26 cellular contexts compared by ENCODE assay signal in genomic region chr3:178233371-178233770, GRCh38.
A peak's percentile ranks its signal among the peaks of the same experiment; 100 is the strongest.
DNase-seq lines count a peak whose midpoint lies in the region; ATAC-seq, FAIRE-seq and TF ChIP-seq lines count a peak whose summit lies in the region.
"Had no signal": no experiment of that assay in that cellular context is flagged by ENCODE, and none has a peak within 500 bp of the region (broad histone marks: within the 10 kb centered on the region; RNA-seq: fewer than 3 reads in every experiment).

No MANE protein-coding gene starts in this region.

- no peak overlapping the region for H3K4me2 ChIP-seq in K562 (ENCODE audit: insufficient read depth, low read length)
- H3K4me2 ChIP-seq: BLaER1, GM23338, KMS-11 had no signal

- H3K79me2 ChIP-seq in K562 (ENCODE audit: control insufficient read depth, insufficient read depth, low read length), result no peaks in the 10 kb centered on the region

- BruUV-seq in K562 (replicated peaks; lab: Mats Ljungman, UMichigan), result no TSS peak

- H3K4me1 ChIP-seq in K562 (replicated peaks in 1 of 2; ENCODE audit: control insufficient read depth in 2 of 2, insufficient read depth in 2 of 2, low read length in 2 of 2), result no peaks in the 10 kb centered on the region
- no peaks in the 10 kb centered on the region for H3K4me1 ChIP-seq in ascending aorta
- H3K4me1 ChIP-seq in breast epithelium, result no peaks in the 10 kb centered on the region
- H3K4me1 ChIP-seq: BLaER1, HAP-1 had no signal

- no peak for TF ChIP-seq EP300 in K562 (IDR thresholded peaks at IDR 0.05; ENCODE audit: low read length)

- TF ChIP-seq POLR2A in K562 (conservative IDR thresholded peaks at IDR 0.05), result no peak
- no peak for TF ChIP-seq POLR2A in breast epithelium (IDR thresholded peaks at IDR 0.05)

- in situ Hi-C loops in K562 (cut with MboI), result no loop called here

- no peak overlapping the region for H3K9ac ChIP-seq in K562 (ENCODE audit: insufficient read depth in 1 of 2, low read depth in 2 of 2, low read length in 2 of 2)
- H3K9ac ChIP-seq: BLaER1, KMS-11 had no signal

- no peak for ATAC-seq in K562
- ATAC-seq in HG02571 (IDR thresholded peaks at IDR 0.05; ENCODE audit: unreplicated experiment), result no peak
- ATAC-seq: GM12878, GM23338, Panc1 had no signal

- H4K20me1 ChIP-seq in K562 (replicated peaks; ENCODE audit: control insufficient read depth, insufficient read depth, low read length), result no peaks in the 10 kb centered on the region
- H4K20me1 ChIP-seq: BLaER1 had no signal

- H3K9me1 ChIP-seq in K562 (ENCODE audit: control insufficient read depth, insufficient read depth, low read length), result no peaks in the 10 kb centered on the region

- POLR2A ChIA-PET in K562 (lab: Yijun Ruan, JAX), result no interaction called here

- H3K27ac ChIP-seq in K562 (ENCODE audit: extremely low read depth, low read depth, low read length) (no peak overlapping the region), ascending aorta (no peak overlapping the region), breast epithelium (no peak overlapping the region)
- H3K27ac ChIP-seq: BLaER1, KMS-11, RWPE1 had no signal

- H3K36me3 ChIP-seq in K562 (ENCODE audit: control insufficient read depth, insufficient read depth, low read length) (no peaks in the 10 kb centered on the region), ascending aorta (no peaks in the 10 kb centered on the region), breast epithelium (no peaks in the 10 kb centered on the region)
- H3K36me3 ChIP-seq: BLaER1, HAP-1 had no signal

- 6% methylated on average over 1 of the region's 1 CpG for WGBS in K562 (ENCODE audit: insufficient coverage, low coverage, missing lambda C conversion rate)

- no peak for TF ChIP-seq RAD21 in K562 (CRISPR knock-in tag; conservative IDR thresholded peaks at IDR 0.05 in 1 of 2, IDR thresholded peaks at IDR 0.05 in 1 of 2)

- 0 out of 2 replicates have a peak overlapping the region, but pooled peaks have one; percentile 20 for H2AFZ ChIP-seq in K562 (ENCODE audit: low read depth, low read length)
- H2AFZ ChIP-seq: GM23338 had no signal

- intact Hi-C loops in K562 (cut with micrococcal nuclease) (no loop called here), ascending aorta (cut with DNase I) (no loop called here), breast epithelium (cut with DNase I; ENCODE audit: low total_unique reads) (no loop called here)

- DNase-seq in Ammon's horn (ENCODE audit: low spot score), result peak; percentile 4
- peak; percentile 56 for DNase-seq in NCI-H1694 treated with DMSO at 0.1 percent for 48 hours (lab: John Stamatoyannopoulos, UW)
- no peak for DNase-seq in K562 (ENCODE audit: extremely low read depth in 1 of 4, low spot score in 3 of 4)
- peak; percentile 67 for DNase-seq in myocyte (ENCODE audit: low read depth)
- no peak for DNase-seq in ascending aorta (ENCODE audit: low spot score in 2 of 2)
- DNase-seq in breast epithelium (ENCODE audit: low spot score in 2 of 2), result no peak
- no peak for DNase-seq in T1000 (lab: John Stamatoyannopoulos, UW)
- DNase-seq: 8988T; CD4-positive, CD25-positive, alpha-beta regulatory T cell; GDM1; HFFc6; IMR-90; NCI-H1048; NCI-H1417; NCI-H187; NCI-H2081 treated with DMSO at 0.1 percent for 48 hours; NCI-H2171 treated with DMSO at 0.1 percent for 48 hours; SHP77 had no signal

- FAIRE-seq in K562 (lab: Jason Lieb, UNC), result no peak
- FAIRE-seq: GM12878 had no signal

- H3K9me3 ChIP-seq in K562 (replicated peaks; ENCODE audit: control insufficient read depth, insufficient read depth, low read depth, low read length) (no peaks in the 10 kb centered on the region), ascending aorta (no peaks in the 10 kb centered on the region), breast epithelium (no peaks in the 10 kb centered on the region)
- H3K9me3 ChIP-seq: BLaER1, HAP-1 had no signal

- H3K27me3 ChIP-seq in K562 (ENCODE audit: control insufficient read depth in 2 of 2, insufficient read depth in 2 of 2, low read length in 2 of 2) (no peaks in the 10 kb centered on the region), ascending aorta (no peaks in the 10 kb centered on the region), breast epithelium (no peaks in the 10 kb centered on the region)
- H3K27me3 ChIP-seq: BLaER1 had no signal

- TF ChIP-seq CTCF in K562 (IDR thresholded peaks at IDR 0.05 in 2 of 3, conservative IDR thresholded peaks at IDR 0.05 in 1 of 3; ENCODE audit: insufficient read depth in 2 of 3, low read depth in 1 of 3, low read length in 3 of 3), result no peak
- no peak for TF ChIP-seq CTCF in ascending aorta (IDR thresholded peaks at IDR 0.05)
- no peak for TF ChIP-seq CTCF in breast epithelium (IDR thresholded peaks at IDR 0.05)

- CTCF ChIA-PET in K562 (lab: Yijun Ruan, JAX; ENCODE audit: low intra/inter-chr PET ratio), result no interaction called here

- H3K4me3 ChIP-seq in K562 (no peak overlapping the region), ascending aorta (no peak overlapping the region), breast epithelium (no peak overlapping the region)
- H3K4me3 ChIP-seq: BLaER1, GM12878, GM23338, HAP-1 had no signal

TF ChIP-seq in K562, 482 proteins besides CTCF, POLR2A, EP300 and RAD21:
- no peak for TF ChIP-seq NCOA4 (IDR thresholded peaks at IDR 0.05; ENCODE audit: partially characterized antibody)
- TF ChIP-seq, protein P1, sequence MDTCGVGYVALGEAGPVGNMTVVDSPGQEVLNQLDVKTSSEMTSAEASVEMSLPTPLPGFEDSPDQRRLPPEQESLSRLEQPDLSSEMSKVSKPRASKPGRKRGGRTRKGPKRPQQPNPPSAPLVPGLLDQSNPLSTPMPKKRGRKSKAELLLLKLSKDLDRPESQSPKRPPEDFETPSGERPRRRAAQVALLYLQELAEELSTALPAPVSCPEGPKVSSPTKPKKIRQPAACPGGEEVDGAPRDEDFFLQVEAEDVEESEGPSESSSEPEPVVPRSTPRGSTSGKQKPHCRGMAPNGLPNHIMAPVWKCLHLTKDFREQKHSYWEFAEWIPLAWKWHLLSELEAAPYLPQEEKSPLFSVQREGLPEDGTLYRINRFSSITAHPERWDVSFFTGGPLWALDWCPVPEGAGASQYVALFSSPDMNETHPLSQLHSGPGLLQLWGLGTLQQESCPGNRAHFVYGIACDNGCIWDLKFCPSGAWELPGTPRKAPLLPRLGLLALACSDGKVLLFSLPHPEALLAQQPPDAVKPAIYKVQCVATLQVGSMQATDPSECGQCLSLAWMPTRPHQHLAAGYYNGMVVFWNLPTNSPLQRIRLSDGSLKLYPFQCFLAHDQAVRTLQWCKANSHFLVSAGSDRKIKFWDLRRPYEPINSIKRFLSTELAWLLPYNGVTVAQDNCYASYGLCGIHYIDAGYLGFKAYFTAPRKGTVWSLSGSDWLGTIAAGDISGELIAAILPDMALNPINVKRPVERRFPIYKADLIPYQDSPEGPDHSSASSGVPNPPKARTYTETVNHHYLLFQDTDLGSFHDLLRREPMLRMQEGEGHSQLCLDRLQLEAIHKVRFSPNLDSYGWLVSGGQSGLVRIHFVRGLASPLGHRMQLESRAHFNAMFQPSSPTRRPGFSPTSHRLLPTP (IDR thresholded peaks at IDR 0.05; ENCODE audit: borderline replicate concordance, extremely low read depth, insufficient read length), result no peak
- no peak for TF ChIP-seq SLC30A9 (CRISPR knock-in tag; IDR thresholded peaks at IDR 0.05)

Comparison
In these comparisons a context has a peak if more than half of its experiments do, and no peak if none do; other contexts are left out.
1. DNase-seq: peak in Ammon's horn (single experiment), NCI-H1694 treated with DMSO at 0.1 percent for 48 hours (single experiment) and myocyte (single experiment); none in K562 (0 of 4), ascending aorta (0 of 2), breast epithelium (0 of 2) and T1000 (single experiment).